ENCODE assay signal across 9 cellular contexts in the genomic region with DNA sequence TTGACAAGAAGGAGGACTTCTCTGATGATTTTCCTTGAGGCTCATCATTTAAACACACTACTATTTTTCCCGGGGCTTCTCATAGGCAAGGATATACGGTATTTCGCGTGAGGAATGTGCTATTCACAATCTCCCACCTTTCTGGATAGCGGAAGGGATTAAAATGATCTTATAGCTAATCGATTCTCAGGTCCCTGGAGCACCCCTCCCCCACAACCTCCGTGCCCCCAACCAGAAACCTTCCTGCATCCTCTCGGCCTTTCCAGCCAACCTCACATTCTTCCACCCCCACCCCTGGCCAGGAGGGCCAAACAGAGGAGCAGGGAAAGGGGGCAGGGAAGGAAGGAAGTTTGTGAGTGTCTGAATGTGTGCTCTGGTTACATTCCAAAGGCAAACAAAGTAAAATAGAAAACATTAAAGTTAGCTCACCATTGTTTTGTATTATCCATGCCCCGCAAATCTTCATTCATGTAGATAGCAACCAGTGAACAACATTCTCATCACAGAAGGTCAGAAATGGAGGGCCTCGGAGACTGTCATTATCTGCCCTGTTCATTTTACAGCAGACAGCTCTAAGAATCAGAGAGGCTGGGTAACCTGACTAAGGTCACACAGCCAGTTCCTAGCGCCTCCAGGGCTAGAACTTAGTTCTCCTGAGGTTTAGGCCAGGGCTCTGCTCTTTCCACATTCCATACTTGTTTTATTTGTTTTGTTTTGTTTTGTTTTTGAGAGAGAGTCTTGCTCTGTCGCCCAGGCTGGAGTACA.
A peak's percentile ranks its signal among the peaks of the same experiment; 100 is the strongest.
DNase-seq lines count a peak whose midpoint lies in the region; ATAC-seq lines count a peak whose summit lies in the region.
"Had no signal": no experiment of that assay in that cellular context is flagged by ENCODE, and none has a peak within 500 bp of the region (broad histone marks: within the 10 kb centered on the region; RNA-seq: fewer than 3 reads in every experiment).

No MANE protein-coding gene starts in this region.

- H3K27me3 ChIP-seq in iPS-20b (ENCODE audit: insufficient read depth, low read length), result no peaks in the 10 kb centered on the region

- no peaks in the 10 kb centered on the region for H3K27me3 Mint-ChIP-seq in activated naive CD4-positive, alpha-beta T cell treated with anti-CD3 and anti-CD28 coated beads, Interleukin-2, amount 50 U/mL, for 24 hours
- H3K27me3 Mint-ChIP-seq in activated T-helper 2 cell treated with anti-CD3 and anti-CD28 coated beads, Interferon-gamma antibody, Interleukin-2, Interleukin-4, amounts not matched to agents 10 μg/mL and 5 μg/mL and 100 μg/mL, durations not matched to agents 14 hours and 24 hours and 36 hours (ENCODE audit: low read depth), result no peaks in the 10 kb centered on the region
- H3K27me3 Mint-ChIP-seq in stimulated activated naive CD8-positive, alpha-beta T cell treated with anti-CD3 and anti-CD28 coated beads, Interleukin-15, amount 100 ng/mL, for 72 hours, result no peaks in the 10 kb centered on the region

- H3K9me3 ChIP-seq in iPS-20b (ENCODE audit: insufficient read depth, low read depth, low read length), result no peaks in the 10 kb centered on the region

- peak overlapping the region; percentile 56; the same call in 1 of the 2 replicates for H3K4me3 ChIP-seq in iPS-20b (ENCODE audit: low read length)

- H3K36me3 Mint-ChIP-seq in activated naive CD4-positive, alpha-beta T cell treated with anti-CD3 and anti-CD28 coated beads, Interleukin-2, amount 50 U/mL, for 24 hours, result peaks cover 22% of the 10 kb centered on the region
- H3K36me3 Mint-ChIP-seq in activated T-helper 2 cell treated with anti-CD3 and anti-CD28 coated beads, Interferon-gamma antibody, Interleukin-2, Interleukin-4, amounts not matched to agents 10 μg/mL and 5 μg/mL and 100 μg/mL, durations not matched to agents 14 hours and 24 hours and 36 hours (ENCODE audit: low read depth), result peaks cover 6% of the 10 kb centered on the region

- H3K9ac ChIP-seq in iPS-20b (ENCODE audit: low read depth, low read length), result peak overlapping the region; percentile 72; the same call in 1 of the 2 replicates

- DNase-seq in activated naive CD4-positive, alpha-beta T cell (lab: John Stamatoyannopoulos, UW), result no peak
- no peak for DNase-seq in activated T-helper 2 cell treated with anti-CD3 and anti-CD28 coated beads, Interferon-gamma antibody, Interleukin-2, Interleukin-4, amounts not matched to agents 10 μg/mL and 5 μg/mL and 100 μg/mL, durations not matched to agents 14 hours and 24 hours and 36 hours (ENCODE audit: low spot score)
- no peak for DNase-seq in stimulated activated naive CD8-positive, alpha-beta T cell treated with anti-CD3 and anti-CD28 coated beads, Interleukin-15, amount 100 ng/mL, for 72 hours
- DNase-seq: effector memory CD8-positive, alpha-beta T cell had no signal

- ATAC-seq in stimulated activated naive CD8-positive, alpha-beta T cell treated with anti-CD3 and anti-CD28 coated beads, Interleukin-15, amount 100 ng/mL, for 72 hours, result no peak
- ATAC-seq in HG03108 (IDR thresholded peaks at IDR 0.05; ENCODE audit: unreplicated experiment), result no peak
- no peak for ATAC-seq in HG02973 (IDR thresholded peaks at IDR 0.05; ENCODE audit: unreplicated experiment)
- ATAC-seq in GM21737 (IDR thresholded peaks at IDR 0.05; ENCODE audit: unreplicated experiment), result no peak

- H3K9me3 Mint-ChIP-seq in activated naive CD4-positive, alpha-beta T cell treated with anti-CD3 and anti-CD28 coated beads, Interleukin-2, amount 50 U/mL, for 24 hours, result no peaks in the 10 kb centered on the region
- H3K9me3 Mint-ChIP-seq in activated T-helper 2 cell treated with anti-CD3 and anti-CD28 coated beads, Interferon-gamma antibody, Interleukin-2, Interleukin-4, amounts not matched to agents 10 μg/mL and 5 μg/mL and 100 μg/mL, durations not matched to agents 14 hours and 24 hours and 36 hours, result no peaks in the 10 kb centered on the region
- H3K9me3 Mint-ChIP-seq in stimulated activated naive CD8-positive, alpha-beta T cell treated with anti-CD3 and anti-CD28 coated beads, Interleukin-15, amount 100 ng/mL, for 72 hours, result peaks cover 0 to 6% of the 10 kb centered on the region in 2 donors
- H3K9me3 Mint-ChIP-seq: effector memory CD8-positive, alpha-beta T cell had no signal

- peak overlapping the region; percentile 81 for H3K27ac ChIP-seq in iPS-20b (ENCODE audit: low read length)

- H3K4me3 Mint-ChIP-seq in activated naive CD4-positive, alpha-beta T cell treated with anti-CD3 and anti-CD28 coated beads, Interleukin-2, amount 50 U/mL, for 24 hours, result no peak overlapping the region
- no peak overlapping the region for H3K4me3 Mint-ChIP-seq in activated T-helper 2 cell treated with anti-CD3 and anti-CD28 coated beads, Interferon-gamma antibody, Interleukin-2, Interleukin-4, amounts not matched to agents 10 μg/mL and 5 μg/mL and 100 μg/mL, durations not matched to agents 14 hours and 24 hours and 36 hours (ENCODE audit: low read depth)
- H3K4me3 Mint-ChIP-seq in stimulated activated naive CD8-positive, alpha-beta T cell treated with anti-CD3 and anti-CD28 coated beads, Interleukin-15, amount 100 ng/mL, for 72 hours, result no peak overlapping the region
- H3K4me3 Mint-ChIP-seq: effector memory CD8-positive, alpha-beta T cell had no signal

- intact Hi-C loops in activated T-helper 2 cell treated with anti-CD3 and anti-CD28 coated beads, Interferon-gamma antibody, Interleukin-2, Interleukin-4, amounts not matched to agents 10 μg/mL and 5 μg/mL and 100 μg/mL, durations not matched to agents 14 hours and 24 hours and 36 hours (cut with micrococcal nuclease), result no loop called here

- H3K4me1 ChIP-seq in iPS-20b (ENCODE audit: insufficient read depth, low read length), result peaks cover 32% of the 10 kb centered on the region

- H3K36me3 ChIP-seq in iPS-20b (ENCODE audit: insufficient read depth, low read depth, low read length), result no peaks in the 10 kb centered on the region

- H3K27ac Mint-ChIP-seq in activated naive CD4-positive, alpha-beta T cell treated with anti-CD3 and anti-CD28 coated beads, Interleukin-2, amount 50 U/mL, for 24 hours, result peak overlapping the region; percentile 95
- peak overlapping the region; percentile 78 for H3K27ac Mint-ChIP-seq in activated T-helper 2 cell treated with anti-CD3 and anti-CD28 coated beads, Interferon-gamma antibody, Interleukin-2, Interleukin-4, amounts not matched to agents 10 μg/mL and 5 μg/mL and 100 μg/mL, durations not matched to agents 14 hours and 24 hours and 36 hours
- H3K27ac Mint-ChIP-seq in stimulated activated naive CD8-positive, alpha-beta T cell treated with anti-CD3 and anti-CD28 coated beads, Interleukin-15, amount 100 ng/mL, for 72 hours, result peak overlapping the region; percentile 70 to 96
- H3K27ac Mint-ChIP-seq: effector memory CD8-positive, alpha-beta T cell had no signal

- H3K4me1 Mint-ChIP-seq in activated naive CD4-positive, alpha-beta T cell treated with anti-CD3 and anti-CD28 coated beads, Interleukin-2, amount 50 U/mL, for 24 hours, result peaks cover 42% of the 10 kb centered on the region
- peaks cover 47% of the 10 kb centered on the region for H3K4me1 Mint-ChIP-seq in activated T-helper 2 cell treated with anti-CD3 and anti-CD28 coated beads, Interferon-gamma antibody, Interleukin-2, Interleukin-4, amounts not matched to agents 10 μg/mL and 5 μg/mL and 100 μg/mL, durations not matched to agents 14 hours and 24 hours and 36 hours (ENCODE audit: low read depth)
- H3K4me1 Mint-ChIP-seq in stimulated activated naive CD8-positive, alpha-beta T cell treated with anti-CD3 and anti-CD28 coated beads, Interleukin-15, amount 100 ng/mL, for 72 hours, result peaks cover 57% of the 10 kb centered on the region
